Comparison of ENCODE assay signal across 8 cellular contexts in genomic region chr18:1394426-1394825, GRCh38.
"Had no signal": no experiment of that assay in that cellular context is flagged by ENCODE, and none has a peak within 500 bp of the region (broad histone marks: within the 10 kb centered on the region; RNA-seq: fewer than 3 reads in every experiment).

No MANE protein-coding gene starts in this region.

- H3K9me3 ChIP-seq: HAP-1 had no signal

- H3K4me1 ChIP-seq: HAP-1 had no signal

- ATAC-seq: K562 had no signal

- H3K27ac ChIP-seq: GM23248 had no signal

- DNase-seq: GM23248, GOT3, H7, IMR-90, KG1 had no signal

- H3K4me3 ChIP-seq: GM23248, HAP-1, K562 had no signal

- H3K36me3 ChIP-seq: HAP-1 had no signal

- FAIRE-seq: HTR-8/SVneo, K562 had no signal

- H3K9ac ChIP-seq: GM23248 had no signal

- H2AFZ ChIP-seq: GM23248 had no signal
